In the genomic region with DNA sequence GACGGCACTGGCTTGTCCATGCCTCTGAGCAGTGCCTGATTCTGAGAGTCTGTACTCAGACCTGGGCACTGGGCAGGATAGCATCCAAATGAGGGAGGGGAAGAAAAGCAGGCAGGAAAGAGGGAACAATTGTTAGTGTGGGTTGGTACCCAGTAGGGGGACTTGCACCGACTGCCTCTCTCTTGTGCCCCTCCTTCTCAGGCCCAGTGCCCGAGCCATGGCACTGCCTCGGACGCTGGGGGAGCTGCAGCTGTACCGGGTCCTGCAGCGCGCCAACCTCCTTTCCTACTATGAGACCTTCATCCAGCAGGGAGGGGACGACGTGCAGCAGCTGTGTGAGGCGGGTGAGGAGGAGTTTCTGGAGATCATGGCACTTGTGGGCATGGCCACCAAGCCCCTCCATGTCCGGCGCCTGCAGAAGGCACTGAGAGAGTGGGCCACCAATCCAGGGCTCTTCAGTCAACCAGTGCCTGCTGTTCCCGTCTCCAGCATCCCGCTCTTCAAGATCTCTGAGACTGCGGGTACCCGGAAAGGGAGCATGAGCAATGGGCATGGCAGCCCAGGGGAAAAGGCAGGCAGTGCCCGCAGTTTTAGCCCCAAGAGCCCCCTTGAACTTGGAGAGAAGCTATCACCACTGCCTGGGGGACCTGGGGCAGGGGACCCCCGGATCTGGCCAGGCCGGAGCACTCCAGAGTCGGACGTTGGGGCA, we compare ENCODE assay signal across 6 cellular contexts. TPM values are rescaled to one million over a fixed set of nuclear protein-coding genes. Genes with fewer than 3 reads are reported as not detected.
DNase-seq lines count a peak whose midpoint lies in the region; ATAC-seq and TF ChIP-seq lines count a peak whose summit lies in the region.

No MANE protein-coding gene starts in this region.

- peak overlapping the region; percentile 17 for H3K27ac ChIP-seq in CD4-positive, alpha-beta T cell (ENCODE audit: low read depth, low read length)
- H3K27ac ChIP-seq in muscle layer of colon (ENCODE audit: low read depth, low read length): peak overlapping the region; percentile 84

- ATAC-seq in CD4-positive, alpha-beta T cell (ENCODE audit: poor library complexity): no peak
- no peak for ATAC-seq in GM21390 (IDR thresholded peaks at IDR 0.05; ENCODE audit: unreplicated experiment)
- ATAC-seq in HG02870 (IDR thresholded peaks at IDR 0.05; ENCODE audit: unreplicated experiment): no peak

- peak overlapping the region; percentile 98 for H3K27ac Mint-ChIP-seq in CD4-positive, alpha-beta T cell

- CTCF ChIA-PET in CD4-positive, alpha-beta T cell (lab: Charles Lee): interaction anchor here (1.5 to 7.6 kb wide), 4 partner anchors 20 to 33 kb away, joined by 4 to 67 read pairs (median 27); a partner anchor contains a TSS

- no peaks in the 10 kb centered on the region for H3K9me3 Mint-ChIP-seq in CD4-positive, alpha-beta T cell

- intact Hi-C loops in CD4-positive, alpha-beta T cell (cut with DNase I, micrococcal nuclease): no loop called here

- H3K4me3 Mint-ChIP-seq in CD4-positive, alpha-beta T cell: peak overlapping the region; percentile 94

- TF ChIP-seq CTCF in CD4-positive, alpha-beta T cell (IDR thresholded peaks at IDR 0.05): no peak

- peaks cover 47% of the 10 kb centered on the region for H3K36me3 ChIP-seq in muscle layer of colon (ENCODE audit: insufficient read depth, low read length)

- no peak for DNase-seq in CD4-positive, alpha-beta T cell
- DNase-seq in amygdala (lab: John Stamatoyannopoulos, UW) (peak in 43 of 56 donors; percentile 12 to 76 (median 45)), NCI-H1105 treated with DMSO at 0.1 percent for 48 hours (lab: John Stamatoyannopoulos, UW) (no peak)

- peaks cover 53% of the 10 kb centered on the region for H3K4me1 ChIP-seq in muscle layer of colon (ENCODE audit: insufficient read depth, low read length)

- POLR2A ChIA-PET in CD4-positive, alpha-beta T cell (lab: Charles Lee): interaction anchor here (0.6 to 14.4 kb wide), 7 partner anchors 9 to 338 kb away, joined by 3 to 344 read pairs (median 5); a partner anchor contains a TSS

- no peaks in the 10 kb centered on the region for H3K27me3 ChIP-seq in CD4-positive, alpha-beta T cell (ENCODE audit: control insufficient read depth, insufficient read depth, low read length)
- no peaks in the 10 kb centered on the region for H3K27me3 ChIP-seq in muscle layer of colon (ENCODE audit: control insufficient read depth in 1 of 2, insufficient read depth in 2 of 2, low read length in 2 of 2)

- no peaks in the 10 kb centered on the region for H3K27me3 Mint-ChIP-seq in CD4-positive, alpha-beta T cell

- H3K4me3 ChIP-seq in muscle layer of colon (ENCODE audit: low read depth in 1 of 2, low read length in 2 of 2): peak overlapping the region; percentile 39 to 66

- H3K4me1 Mint-ChIP-seq in CD4-positive, alpha-beta T cell (ENCODE audit: low read depth): peaks cover 69% of the 10 kb centered on the region

- no peak overlapping the region for H3K9ac ChIP-seq in muscle layer of colon (ENCODE audit: low read length)

- H3K9me3 ChIP-seq in CD4-positive, alpha-beta T cell (ENCODE audit: control insufficient read depth, low read length): no peaks in the 10 kb centered on the region
- no peaks in the 10 kb centered on the region for H3K9me3 ChIP-seq in muscle layer of colon (ENCODE audit: low read length)

- H3K36me3 Mint-ChIP-seq in CD4-positive, alpha-beta T cell (ENCODE audit: low read depth): peaks cover 77% of the 10 kb centered on the region

RNA-seq across cellular contexts. Expression of a gene that starts 2.2 kb away (rescaled TPM):
- 1 to 10 TPM; 4.8 to 6.1 TPM for total RNA-seq in CD4-positive, alpha-beta T cell

RNA-seq across cellular contexts. Expression of a gene that starts 12.5 kb away (rescaled TPM):
- 1 to 10 TPM; 7.2 to 9.9 TPM for total RNA-seq in CD4-positive, alpha-beta T cell

RNA-seq across cellular contexts. Expression of a gene that starts 20.1 kb away (rescaled TPM):
- 100 to 1,000 TPM; 133 to 144 TPM for total RNA-seq in CD4-positive, alpha-beta T cell

RNA-seq across cellular contexts. Expression of a gene that starts 37.2 kb away (rescaled TPM):
- total RNA-seq in CD4-positive, alpha-beta T cell: 1 to 10 TPM; 6.6 to 8.5 TPM

RNA-seq across cellular contexts. Expression of a gene that starts 41.1 kb away (rescaled TPM):
- total RNA-seq in CD4-positive, alpha-beta T cell: 1 to 10 TPM; 1.0 to 1.1 TPM

Comparison
In these comparisons a context has a peak if more than half of its experiments do, and no peak if none do; other contexts are left out.
1. DNase-seq: peak in amygdala (43 of 56); none in CD4-positive, alpha-beta T cell (0 of 10) and NCI-H1105 treated with DMSO at 0.1 percent for 48 hours (single experiment).